In genomic region chr7:82163586-82163985, GRCh38 we compare ENCODE assay signal across 16 cellular contexts.
"Had no signal": no experiment of that assay in that cellular context is flagged by ENCODE, and none has a peak within 500 bp of the region (broad histone marks: within the 10 kb centered on the region; RNA-seq: fewer than 3 reads in every experiment).

No MANE protein-coding gene starts in this region.

- H3K27me3 ChIP-seq: ascending aorta, heart left ventricle, upper lobe of right lung had no signal

- H3K27ac ChIP-seq: ascending aorta, coronary artery, heart left ventricle, upper lobe of right lung, VCaP had no signal

- H3K4me3 ChIP-seq: ascending aorta, coronary artery, heart left ventricle, left ventricle myocardium inferior, upper lobe of right lung had no signal

- ATAC-seq: activated T-cell treated with anti-CD3 and anti-CD28 coated beads, Interleukin-2, amount 50 U/mL, for 72 hours; stimulated activated naive B cell treated with anti-CD40 and anti-IgM and Interleukin-4, amounts not matched to agents 10 μg/mL and 1 μg/mL and 100 μg/mL, for 72 hours; upper lobe of right lung had no signal

- DNase-seq: activated CD4-positive, alpha-beta T cell treated with anti-CD3 and anti-CD28 coated beads, Interleukin-2, amount 50 U/mL, for 1 hour; activated CD4-positive, CD25-positive, alpha-beta regulatory T cell treated with anti-CD3 and anti-CD28 coated beads, Interleukin-2, amount 50 U/mL, for 72 hours; activated CD8-positive, alpha-beta memory T cell treated with anti-CD3 and anti-CD28 coated beads, Interleukin-2, amount 50 U/mL, for 4 hours; activated gamma-delta T cell; activated T-cell treated with anti-CD3 and anti-CD28 coated beads, Interleukin-2, amount 50 U/mL, for 72 hours; erythroblast; heart left ventricle; immature natural killer cell; kidney glomerular epithelial cell; left ventricle myocardium inferior; mammary epithelial cell; stimulated activated naive B cell treated with anti-CD40 and anti-IgM and Interleukin-4, amounts not matched to agents 10 μg/mL and 1 μg/mL and 100 μg/mL, for 72 hours; upper lobe of right lung had no signal

- H3K36me3 ChIP-seq: ascending aorta, heart left ventricle, left ventricle myocardium inferior, upper lobe of right lung had no signal

- H3K9me3 ChIP-seq: ascending aorta, heart left ventricle, left ventricle myocardium inferior, upper lobe of right lung had no signal
